ENCODE assay signal across 1 cellular context in the genomic region with DNA sequence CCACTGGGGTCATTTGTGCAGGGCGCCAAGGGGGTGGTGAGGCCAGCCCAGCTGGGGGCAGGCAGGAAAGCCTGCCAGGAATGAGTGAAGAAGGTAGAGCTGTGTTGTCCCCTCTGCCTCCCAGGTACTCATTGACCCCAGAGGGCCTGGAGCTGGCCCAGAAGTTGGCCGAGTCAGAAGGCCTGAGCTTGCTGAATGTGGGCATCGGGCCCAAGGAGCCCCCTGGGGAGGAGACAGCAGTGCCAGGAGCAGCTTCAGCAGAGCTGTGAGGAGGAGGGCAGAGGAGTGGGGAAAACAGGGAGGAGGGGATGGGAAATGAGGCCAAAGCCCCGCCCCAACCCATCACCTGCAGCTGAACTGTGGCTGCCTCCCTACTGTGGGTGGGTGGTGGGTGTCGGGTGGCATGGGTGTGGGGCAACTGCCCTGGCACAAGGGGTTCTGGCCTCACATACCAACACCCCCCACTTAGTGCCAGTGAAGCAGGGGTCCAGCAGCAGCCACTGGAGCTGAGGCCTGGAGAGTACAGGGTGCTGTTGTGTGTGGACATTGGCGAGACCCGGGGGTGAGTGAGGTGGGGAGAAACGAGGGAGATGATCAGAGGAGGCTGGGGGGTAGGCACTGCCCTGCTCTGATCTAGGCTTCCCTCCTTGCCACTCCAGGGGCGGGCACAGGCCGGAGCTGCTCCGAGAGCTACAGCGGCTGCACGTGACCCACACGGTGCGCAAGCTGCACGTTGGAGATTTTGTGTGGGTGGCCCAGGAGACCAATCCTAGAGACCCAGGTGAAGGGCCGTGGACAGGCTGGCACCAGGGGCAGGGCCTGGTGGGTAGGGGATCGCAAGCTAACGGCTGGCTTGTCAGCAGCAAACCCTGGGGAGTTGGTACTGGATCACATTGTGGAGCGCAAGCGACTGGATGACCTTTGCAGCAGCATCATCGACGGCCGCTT.
TF ChIP-seq lines count a peak whose summit lies in the region.

No MANE protein-coding gene starts in this region.

TF ChIP-seq in K562, 482 proteins besides CTCF, POLR2A, EP300 and RAD21:
- TF ChIP-seq ZKSCAN1 (IDR thresholded peaks at IDR 0.05; ENCODE audit: low read depth, low read length): no peak
- TF ChIP-seq, protein P1, sequence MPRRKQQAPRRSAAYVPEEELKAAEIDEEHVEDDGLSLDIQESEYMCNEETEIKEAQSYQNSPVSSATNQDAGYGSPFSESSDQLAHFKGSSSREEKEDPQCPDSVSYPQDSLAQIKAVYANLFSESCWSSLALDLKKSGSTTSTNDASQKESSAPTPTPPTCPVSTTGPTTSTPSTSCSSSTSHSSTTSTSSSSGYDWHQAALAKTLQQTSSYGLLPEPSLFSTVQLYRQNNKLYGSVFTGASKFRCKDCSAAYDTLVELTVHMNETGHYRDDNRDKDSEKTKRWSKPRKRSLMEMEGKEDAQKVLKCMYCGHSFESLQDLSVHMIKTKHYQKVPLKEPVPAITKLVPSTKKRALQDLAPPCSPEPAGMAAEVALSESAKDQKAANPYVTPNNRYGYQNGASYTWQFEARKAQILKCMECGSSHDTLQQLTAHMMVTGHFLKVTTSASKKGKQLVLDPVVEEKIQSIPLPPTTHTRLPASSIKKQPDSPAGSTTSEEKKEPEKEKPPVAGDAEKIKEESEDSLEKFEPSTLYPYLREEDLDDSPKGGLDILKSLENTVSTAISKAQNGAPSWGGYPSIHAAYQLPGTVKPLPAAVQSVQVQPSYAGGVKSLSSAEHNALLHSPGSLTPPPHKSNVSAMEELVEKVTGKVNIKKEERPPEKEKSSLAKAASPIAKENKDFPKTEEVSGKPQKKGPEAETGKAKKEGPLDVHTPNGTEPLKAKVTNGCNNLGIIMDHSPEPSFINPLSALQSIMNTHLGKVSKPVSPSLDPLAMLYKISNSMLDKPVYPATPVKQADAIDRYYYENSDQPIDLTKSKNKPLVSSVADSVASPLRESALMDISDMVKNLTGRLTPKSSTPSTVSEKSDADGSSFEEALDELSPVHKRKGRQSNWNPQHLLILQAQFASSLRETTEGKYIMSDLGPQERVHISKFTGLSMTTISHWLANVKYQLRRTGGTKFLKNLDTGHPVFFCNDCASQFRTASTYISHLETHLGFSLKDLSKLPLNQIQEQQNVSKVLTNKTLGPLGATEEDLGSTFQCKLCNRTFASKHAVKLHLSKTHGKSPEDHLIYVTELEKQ (CRISPR knock-in tag; IDR thresholded peaks at IDR 0.05): no peak
- no peak for TF ChIP-seq DACH1 (IDR thresholded peaks at IDR 0.05; ENCODE audit: partially characterized antibody)
- peak; percentile 50 for TF ChIP-seq RBM22 (IDR thresholded peaks at IDR 0.05; ENCODE audit: low read depth, low read length, poor library complexity, severe bottlenecking)
- TF ChIP-seq ZNF165 (CRISPR knock-in tag; IDR thresholded peaks at IDR 0.05; ENCODE audit: borderline replicate concordance): no peak
- TF ChIP-seq, protein P2, sequence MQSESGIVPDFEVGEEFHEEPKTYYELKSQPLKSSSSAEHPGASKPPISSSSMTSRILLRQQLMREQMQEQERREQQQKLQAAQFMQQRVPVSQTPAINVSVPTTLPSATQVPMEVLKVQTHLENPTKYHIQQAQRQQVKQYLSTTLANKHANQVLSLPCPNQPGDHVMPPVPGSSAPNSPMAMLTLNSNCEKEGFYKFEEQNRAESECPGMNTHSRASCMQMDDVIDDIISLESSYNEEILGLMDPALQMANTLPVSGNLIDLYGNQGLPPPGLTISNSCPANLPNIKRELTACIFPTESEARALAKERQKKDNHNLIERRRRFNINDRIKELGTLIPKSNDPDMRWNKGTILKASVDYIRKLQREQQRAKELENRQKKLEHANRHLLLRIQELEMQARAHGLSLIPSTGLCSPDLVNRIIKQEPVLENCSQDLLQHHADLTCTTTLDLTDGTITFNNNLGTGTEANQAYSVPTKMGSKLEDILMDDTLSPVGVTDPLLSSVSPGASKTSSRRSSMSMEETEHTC (IDR thresholded peaks at IDR 0.05): no peak
- no peak for TF ChIP-seq ZNF175 (CRISPR knock-in tag; IDR thresholded peaks at IDR 0.05; ENCODE audit: low read depth)
- no peak for TF ChIP-seq PPARD (CRISPR knock-in tag; IDR thresholded peaks at IDR 0.05)
- TF ChIP-seq PCBP1 (IDR thresholded peaks at IDR 0.05; ENCODE audit: low read depth, low read length, poor library complexity, severe bottlenecking): peak; percentile 35
- peak; percentile 72 for TF ChIP-seq RBFOX2 (IDR thresholded peaks at IDR 0.05; ENCODE audit: low read depth, low read length)
- no peak for TF ChIP-seq FOXM1 (IDR thresholded peaks at IDR 0.05; ENCODE audit: low read depth)
- 0 out of 2 replicates have a peak, but pooled peaks have one; percentile 39 for TF ChIP-seq FOXM1 (CRISPR knock-in tag; IDR thresholded peaks at IDR 0.05; ENCODE audit: low read depth)
- TF ChIP-seq BMI1 (IDR thresholded peaks at IDR 0.05; ENCODE audit: low read length): no peak
- peak; percentile 56; the same call in 1 of the 2 replicates for TF ChIP-seq POLR2G (IDR thresholded peaks at IDR 0.05; ENCODE audit: low read depth, low read length)
